Comparison of ENCODE assay signal across 1 cellular context in genomic region chr15:55915221-55915620, GRCh38.
TF ChIP-seq lines count a peak whose summit lies in the region.

No MANE protein-coding gene starts in this region.

TF ChIP-seq in SK-N-SH, 30 proteins besides CTCF, POLR2A, EP300 and RAD21:
- TF ChIP-seq MXI1 (IDR thresholded peaks at IDR 0.05; ENCODE audit: low read depth, low read length), result no peak
- no peak for TF ChIP-seq SMC3 (IDR thresholded peaks at IDR 0.05; ENCODE audit: low read depth, low read length)
- TF ChIP-seq ELF1 (IDR thresholded peaks at IDR 0.05), result no peak
- no peak for TF ChIP-seq FOXJ3 (CRISPR knock-in tag; IDR thresholded peaks at IDR 0.05)
- no peak for TF ChIP-seq PBX3 (IDR thresholded peaks at IDR 0.05)
- no peak for TF ChIP-seq TCF12 (IDR thresholded peaks at IDR 0.05)
- TF ChIP-seq RXRA (IDR thresholded peaks at IDR 0.05; ENCODE audit: borderline replicate concordance, low read depth), result no peak
- no peak for TF ChIP-seq MEF2A (IDR thresholded peaks at IDR 0.05; ENCODE audit: borderline replicate concordance, low read depth)
- no peak for TF ChIP-seq NRF1 (IDR thresholded peaks at IDR 0.05; ENCODE audit: low read depth, low read length)
- no peak for TF ChIP-seq GATA2 (CRISPR knock-in tag; IDR thresholded peaks at IDR 0.05)
- TF ChIP-seq GABPA (IDR thresholded peaks at IDR 0.05; ENCODE audit: low read depth), result no peak
- no peak for TF ChIP-seq JUND (IDR thresholded peaks at IDR 0.05)
- no peak for TF ChIP-seq TEAD4 (IDR thresholded peaks at IDR 0.05; ENCODE audit: borderline replicate concordance, insufficient read depth)
- TF ChIP-seq FOXM1 (IDR thresholded peaks at IDR 0.05; ENCODE audit: low read depth), result no peak
- no peak for TF ChIP-seq FOSL2 (IDR thresholded peaks at IDR 0.05; ENCODE audit: borderline replicate concordance, low read depth)
- no peak for TF ChIP-seq EZH2phosphoT487 (IDR thresholded peaks at IDR 0.05; ENCODE audit: borderline replicate concordance, low read depth)
- TF ChIP-seq CHD2 (IDR thresholded peaks at IDR 0.05; ENCODE audit: low read length, partially characterized antibody), result no peak
